ENCODE assay signal across 11 cellular contexts in genomic region chr3:159814161-159814560, GRCh38. TPM values are rescaled to one million over a fixed set of nuclear protein-coding genes. Genes with fewer than 3 reads are reported as not detected.
DNase-seq lines count a peak whose midpoint lies in the region; ATAC-seq, FAIRE-seq and TF ChIP-seq lines count a peak whose summit lies in the region.
"Had no signal": no experiment of that assay in that cellular context is flagged by ENCODE, and none has a peak within 500 bp of the region (broad histone marks: within the 10 kb centered on the region; RNA-seq: fewer than 3 reads in every experiment).

No MANE protein-coding gene starts in this region.

- peak overlapping the region in 50 of 59 donors; percentile 5 to 83 (median 48) for H3K27ac ChIP-seq in dorsolateral prefrontal cortex
- H3K27ac ChIP-seq in smooth muscle cell (ENCODE audit: low read depth): peak overlapping the region; percentile 28
- H3K27ac ChIP-seq: KMS-11, SK-N-MC had no signal

- no peaks in the 10 kb centered on the region for H3F3A ChIP-seq in smooth muscle cell (ENCODE audit: low read depth)

- no peak overlapping the region for H3K4me2 ChIP-seq in smooth muscle cell
- H3K4me2 ChIP-seq: KMS-11 had no signal

- H2AFZ ChIP-seq in smooth muscle cell (ENCODE audit: low read depth): no peak overlapping the region

- peak; percentile 61 for ATAC-seq in GM21619 (IDR thresholded peaks at IDR 0.05; ENCODE audit: unreplicated experiment)
- ATAC-seq: HCT116 had no signal

- H3K4me1 ChIP-seq in smooth muscle cell (ENCODE audit: low read depth): peaks cover 13% of the 10 kb centered on the region

- TF ChIP-seq POLR2A in GM12891 (IDR thresholded peaks at IDR 0.05; ENCODE audit: low read depth, low read length): no peak

- peak; percentile 53 for DNase-seq in NCI-H2081 treated with DMSO at 0.1 percent for 48 hours (lab: John Stamatoyannopoulos, UW)
- DNase-seq in dorsolateral prefrontal cortex: no peak
- no peak for DNase-seq in smooth muscle cell (lab: John Stamatoyannopoulos, UW; ENCODE audit: unreplicated experiment)
- DNase-seq in D341Med (ENCODE audit: low spot score): no peak
- DNase-seq in GM12891 (ENCODE audit: insufficient read length, low spot score): no peak
- DNase-seq in D721Med (ENCODE audit: insufficient read length, low spot score): no peak

- 39% methylated on average over 5 of the region's 5 CpGs for WGBS in smooth muscle cell (ENCODE audit: low lambda C conversion rate)

- no peaks in the 10 kb centered on the region for H3K9me3 ChIP-seq in smooth muscle cell (replicated peaks; ENCODE audit: low read depth)

- no peak overlapping the region for H3K4me3 ChIP-seq in dorsolateral prefrontal cortex
- no peak overlapping the region for H3K4me3 ChIP-seq in smooth muscle cell
- H3K4me3 ChIP-seq: SK-N-MC had no signal

- FAIRE-seq in GM12891 (lab: Jason Lieb, UNC): no peak
- no peak for FAIRE-seq in D721Med (lab: Jason Lieb, UNC)
- FAIRE-seq: colon had no signal

- no peaks in the 10 kb centered on the region for H3K36me3 ChIP-seq in smooth muscle cell (ENCODE audit: low read depth)

- peaks cover 71% of the 10 kb centered on the region for H3K79me2 ChIP-seq in smooth muscle cell (ENCODE audit: low read depth)

- intact Hi-C loops in dorsolateral prefrontal cortex (cut with DNase I): no loop called here

- H3K9ac ChIP-seq in smooth muscle cell (ENCODE audit: low read depth): no peak overlapping the region
- H3K9ac ChIP-seq: KMS-11 had no signal

- TF ChIP-seq CTCF in dorsolateral prefrontal cortex (IDR thresholded peaks at IDR 0.05 in 54 of 56, conservative IDR thresholded peaks at IDR 0.05 in 2 of 56; ENCODE audit: low read depth in 1 of 56, partially characterized antibody in 56 of 56): no peak
- TF ChIP-seq CTCF in smooth muscle cell (IDR thresholded peaks at IDR 0.05; ENCODE audit: borderline replicate concordance, insufficient read depth, poor library complexity, severe bottlenecking): no peak
- no peak for TF ChIP-seq CTCF in D721Med (IDR thresholded peaks at IDR 0.05; ENCODE audit: insufficient read depth, missing control alignments)

- H3K27me3 ChIP-seq in dorsolateral prefrontal cortex: no peaks in the 10 kb centered on the region
- no peaks in the 10 kb centered on the region for H3K27me3 ChIP-seq in smooth muscle cell (ENCODE audit: low read depth)

- H4K20me1 ChIP-seq in smooth muscle cell (ENCODE audit: low read depth): peaks cover 52% of the 10 kb centered on the region

TF ChIP-seq in GM12891, 5 proteins besides CTCF, POLR2A, EP300 and RAD21:
- no peak for TF ChIP-seq SPI1 (IDR thresholded peaks at IDR 0.05; ENCODE audit: low read depth, low read length)
- TF ChIP-seq PAX5 (IDR thresholded peaks at IDR 0.05; ENCODE audit: insufficient read depth, low read length, severe bottlenecking): no peak
- TF ChIP-seq TAF1 (IDR thresholded peaks at IDR 0.05; ENCODE audit: low read depth, low read length): no peak
- TF ChIP-seq POU2F2 (IDR thresholded peaks at IDR 0.05; ENCODE audit: low read depth, low read length): no peak
- TF ChIP-seq POLR2AphosphoS5 (IDR thresholded peaks at IDR 0.05; ENCODE audit: low read depth, low read length): no peak

RNA-seq across cellular contexts. Expression of gene SCHIP1, which starts 25.5 kb away (rescaled TPM):
- total RNA-seq in dorsolateral prefrontal cortex (100 to 1,000 TPM in 47 of 120 experiments, 10 to 100 TPM in 73; 43.3 to 151 (median 93.9) TPM), smooth muscle cell (2.4 and 12.4 TPM in 2 replicates)
- polyA plus RNA-seq in smooth muscle cell: 3.5 and 5.1 TPM in 2 replicates
- polyA plus RNA-seq in GM12891 (2012; ENCODE audit: low read depth, missing spikeins): 2.8 TPM
